Comparison of ENCODE assay signal across 16 cellular contexts in genomic region chr20:34452281-34452982, GRCh38.
DNase-seq lines count a peak whose midpoint lies in the region; ATAC-seq and TF ChIP-seq lines count a peak whose summit lies in the region.
"Had no signal": no experiment of that assay in that cellular context is flagged by ENCODE, and none has a peak within 500 bp of the region (broad histone marks: within the 10 kb centered on the region; RNA-seq: fewer than 3 reads in every experiment).

No MANE protein-coding gene starts in this region.

- POLR2A ChIA-PET in AG04449 (lab: Yijun Ruan, JAX), result interaction anchor here (1.0 kb wide), 1 partner anchor 15 kb away, joined by 3 read pairs; no protein-coding TSS in a partner anchor

- H3K79me1 ChIP-seq in neuronal stem cell (ENCODE audit: low read depth, low read length), result no peaks in the 10 kb centered on the region

- H3K27ac ChIP-seq in CD4-positive, CD25-positive, alpha-beta regulatory T cell (ENCODE audit: insufficient read depth, low read length, poor library complexity, severe bottlenecking), result no peak overlapping the region
- H3K27ac ChIP-seq in foreskin keratinocyte (peak overlapping the region; percentile 32), neuronal stem cell (replicated peaks; ENCODE audit: low read length) (no peak overlapping the region)

- no peak overlapping the region for H3K18ac ChIP-seq in neuronal stem cell (ENCODE audit: low read length)

- H3K14ac ChIP-seq in neuronal stem cell (ENCODE audit: low read length), result no peak overlapping the region

- no peak overlapping the region for H2BK120ac ChIP-seq in neuronal stem cell (ENCODE audit: low read depth, low read length)

- H3K9me3 ChIP-seq in CD4-positive, CD25-positive, alpha-beta regulatory T cell (ENCODE audit: control insufficient read depth in 2 of 2, low read length in 2 of 2), result no peaks in the 10 kb centered on the region
- no peaks in the 10 kb centered on the region for H3K9me3 ChIP-seq in neuronal stem cell (replicated peaks in 1 of 2; ENCODE audit: control insufficient read depth in 2 of 2, insufficient read depth in 1 of 2, low read depth in 1 of 2, low read length in 2 of 2)
- H3K9me3 ChIP-seq: BE2C, testis had no signal

- H3K23ac ChIP-seq in neuronal stem cell (ENCODE audit: low read depth, low read length, poor library complexity), result no peak overlapping the region

- no peaks in the 10 kb centered on the region for H3K4me1 ChIP-seq in CD4-positive, CD25-positive, alpha-beta regulatory T cell (ENCODE audit: control insufficient read depth, insufficient read depth, low read length, poor library complexity, severe bottlenecking)
- H3K4me1 ChIP-seq in foreskin keratinocyte, result no peaks in the 10 kb centered on the region
- H3K4me1 ChIP-seq in neuronal stem cell (ENCODE audit: control insufficient read depth in 2 of 2, insufficient read depth in 1 of 2, low read depth in 1 of 2, low read length in 2 of 2), result no peaks in the 10 kb centered on the region
- H3K4me1 ChIP-seq: BE2C had no signal

- H2AFZ ChIP-seq in neuronal stem cell (ENCODE audit: low read length), result no peak overlapping the region

- H3K36me3 Mint-ChIP-seq in CD4-positive, CD25-positive, alpha-beta regulatory T cell, result peaks cover 31% of the 10 kb centered on the region
- H3K36me3 Mint-ChIP-seq in activated T-helper 17 cell treated with anti-CD3 and anti-CD28 coated beads, Interleukin-2, amount 50 U/mL, for 72 hours (ENCODE audit: low read depth), result peaks cover 75% of the 10 kb centered on the region

- no peak overlapping the region for H3K4ac ChIP-seq in neuronal stem cell (ENCODE audit: low read length)

- H3K9ac ChIP-seq in neuronal stem cell (ENCODE audit: low read depth, low read length, poor library complexity), result no peak overlapping the region

- H4K91ac ChIP-seq in neuronal stem cell (ENCODE audit: low read depth, low read length, poor library complexity), result no peak overlapping the region

- no peak overlapping the region for H3K4me2 ChIP-seq in neuronal stem cell (ENCODE audit: insufficient read depth, low read length, poor library complexity, severe bottlenecking)

- H3K4me3 ChIP-seq in AG04449 (ENCODE audit: low read depth, low read length), result no peak overlapping the region
- no peak overlapping the region for H3K4me3 ChIP-seq in CD4-positive, CD25-positive, alpha-beta regulatory T cell (ENCODE audit: low read depth, low read length)
- no peak overlapping the region for H3K4me3 ChIP-seq in neuronal stem cell (ENCODE audit: low read length in 2 of 2)
- H3K4me3 ChIP-seq: testis had no signal

- H2BK5ac ChIP-seq in neuronal stem cell (ENCODE audit: low read length), result no peak overlapping the region

- peak; percentile 24 for DNase-seq in AG04449 (ENCODE audit: low read depth, low spot score)
- DNase-seq in CD4-positive, CD25-positive, alpha-beta regulatory T cell, result no peak
- DNase-seq in foreskin keratinocyte, result peak; percentile 5 to 60
- DNase-seq in neuronal stem cell (ENCODE audit: low spot score), result no peak
- DNase-seq in NCI-H226, result no peak
- no peak for DNase-seq in iPS-NIHi11 (ENCODE audit: low spot score)
- DNase-seq: activated CD4-positive, alpha-beta T cell treated with anti-CD3 and anti-CD28 coated beads for 36 hours; amygdala; BE2C; occipital lobe; SHP77 treated with DMSO at 0.1 percent for 48 hours; stimulated activated CD4-positive, alpha-beta T cell treated with anti-CD3 and anti-CD28 coated beads, Interleukin-2, amount 100 ng/mL, for 48 hours; testis had no signal

- H2BK12ac ChIP-seq in neuronal stem cell (ENCODE audit: low read length), result no peak overlapping the region

- no peaks in the 10 kb centered on the region for H3K9me3 Mint-ChIP-seq in CD4-positive, CD25-positive, alpha-beta regulatory T cell
- H3K9me3 Mint-ChIP-seq in activated T-helper 17 cell treated with anti-CD3 and anti-CD28 coated beads, Interleukin-2, amount 50 U/mL, for 72 hours, result no peaks in the 10 kb centered on the region

- no peak for ATAC-seq in CD4-positive, CD25-positive, alpha-beta regulatory T cell (ENCODE audit: low read depth in 2 of 2)
- ATAC-seq in activated T-helper 17 cell treated with anti-CD3 and anti-CD28 coated beads, Interleukin-2, amount 50 U/mL, for 72 hours (replicated peaks), result no peak
- ATAC-seq in foreskin keratinocyte, result no peak
- no peak for ATAC-seq in GM21360 (IDR thresholded peaks at IDR 0.05; ENCODE audit: unreplicated experiment)
- ATAC-seq: activated CD4-positive, alpha-beta T cell treated with anti-CD3 and anti-CD28 coated beads for 36 hours; HCT116 had no signal

- H3K27ac Mint-ChIP-seq in CD4-positive, CD25-positive, alpha-beta regulatory T cell, result peak overlapping the region; percentile 39 to 60 (median 42)
- H3K27ac Mint-ChIP-seq in activated T-helper 17 cell treated with anti-CD3 and anti-CD28 coated beads, Interleukin-2, amount 50 U/mL, for 72 hours, result peak overlapping the region; percentile 22
- H3K27ac Mint-ChIP-seq: activated CD4-positive, alpha-beta T cell treated with anti-CD3 and anti-CD28 coated beads for 36 hours had no signal

- no CpG with 5 or more reads among the region's 2 CpGs for whole genome bisulfite sequencing in neuronal stem cell (ENCODE audit: extremely low coverage in 2 of 2, insufficient read length in 2 of 2, insufficient replicate concordance in 1 of 2), 2 donors

- no peaks in the 10 kb centered on the region for H3K27me3 ChIP-seq in CD4-positive, CD25-positive, alpha-beta regulatory T cell (ENCODE audit: control insufficient read depth, insufficient read depth, low read length)
- H3K27me3 ChIP-seq in foreskin keratinocyte, result no peaks in the 10 kb centered on the region
- H3K27me3 ChIP-seq in neuronal stem cell (ENCODE audit: control insufficient read depth in 3 of 3, insufficient read depth in 3 of 3, low read depth in 1 of 3, low read length in 3 of 3), result no peaks in the 10 kb centered on the region
- H3K27me3 ChIP-seq: BE2C, testis had no signal

- no peak overlapping the region for H3K4me3 Mint-ChIP-seq in CD4-positive, CD25-positive, alpha-beta regulatory T cell
- no peak overlapping the region for H3K4me3 Mint-ChIP-seq in activated T-helper 17 cell treated with anti-CD3 and anti-CD28 coated beads, Interleukin-2, amount 50 U/mL, for 72 hours
- H3K4me3 Mint-ChIP-seq: activated CD4-positive, alpha-beta T cell treated with anti-CD3 and anti-CD28 coated beads for 36 hours had no signal

- H3K27me3 Mint-ChIP-seq in CD4-positive, CD25-positive, alpha-beta regulatory T cell, result no peaks in the 10 kb centered on the region
- H3K27me3 Mint-ChIP-seq in activated T-helper 17 cell treated with anti-CD3 and anti-CD28 coated beads, Interleukin-2, amount 50 U/mL, for 72 hours, result no peaks in the 10 kb centered on the region
- H3K27me3 Mint-ChIP-seq: activated CD4-positive, alpha-beta T cell treated with anti-CD3 and anti-CD28 coated beads for 36 hours had no signal

- peaks cover 7 to 16% (median 11%) of the 10 kb centered on the region in 4 donors for H3K4me1 Mint-ChIP-seq in CD4-positive, CD25-positive, alpha-beta regulatory T cell
- H3K4me1 Mint-ChIP-seq in activated T-helper 17 cell treated with anti-CD3 and anti-CD28 coated beads, Interleukin-2, amount 50 U/mL, for 72 hours, result peaks cover 9% of the 10 kb centered on the region

- TF ChIP-seq CTCF in AG04449 (IDR thresholded peaks at IDR 0.05; ENCODE audit: insufficient read depth, low read length, missing control alignments), result no peak
- no peak for TF ChIP-seq CTCF in foreskin keratinocyte (conservative IDR thresholded peaks at IDR 0.05)

- no peak overlapping the region for H4K8ac ChIP-seq in neuronal stem cell (ENCODE audit: low read depth, low read length)

- no peak overlapping the region for H2BK15ac ChIP-seq in neuronal stem cell (ENCODE audit: low read length)

- peaks cover 61% of the 10 kb centered on the region for H3K36me3 ChIP-seq in CD4-positive, CD25-positive, alpha-beta regulatory T cell (ENCODE audit: control insufficient read depth, insufficient read depth, low read length)
- peaks cover 9 to 94% of the 10 kb centered on the region in 2 donors for H3K36me3 ChIP-seq in neuronal stem cell (replicated peaks in 1 of 2; ENCODE audit: control insufficient read depth in 2 of 2, insufficient read depth in 2 of 2, low read length in 2 of 2)

- no peak overlapping the region for H2AK5ac ChIP-seq in neuronal stem cell (ENCODE audit: low read depth, low read length)

- CTCF ChIA-PET in AG04449 (lab: Yijun Ruan, JAX), result interaction anchor here (6.1 kb wide), 1 partner anchor 140 kb away, joined by 29 read pairs; no protein-coding TSS in a partner anchor

Comparison
In these comparisons a context has a peak if more than half of its experiments do, and no peak if none do; other contexts are left out.
1. DNase-seq: peak in AG04449 (single experiment) and foreskin keratinocyte (2 of 2); none in CD4-positive, CD25-positive, alpha-beta regulatory T cell (0 of 3), neuronal stem cell (single experiment), NCI-H226 (single experiment) and iPS-NIHi11 (single experiment).